Comparison of ENCODE assay signal across 1 cellular context in the genomic region with DNA sequence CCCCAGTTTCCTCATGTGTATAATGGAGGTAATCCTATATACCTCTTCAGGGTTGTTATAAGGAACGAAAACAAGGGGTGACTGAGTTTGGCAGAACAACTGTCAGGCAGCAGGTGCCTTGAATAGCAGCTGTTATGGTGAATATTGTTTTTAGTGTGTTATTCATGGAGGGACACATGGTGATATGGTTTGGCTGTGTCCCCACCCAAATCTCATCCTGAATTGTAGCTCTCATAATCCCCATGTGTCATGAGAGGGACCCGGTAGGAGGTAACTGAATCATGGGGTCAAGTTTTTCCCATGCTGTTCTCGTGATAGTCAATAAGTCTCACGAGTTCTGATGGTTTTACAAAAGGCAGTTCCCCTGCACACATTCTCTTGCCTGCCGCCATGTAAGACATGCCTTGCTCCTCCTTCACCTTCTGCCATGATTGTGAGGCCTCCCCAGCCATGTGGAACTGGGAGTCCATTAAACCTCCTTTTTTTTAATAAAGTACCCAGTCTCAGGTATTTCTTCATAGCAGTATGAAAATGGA.
TF ChIP-seq lines count a peak whose summit lies in the region.

No MANE protein-coding gene starts in this region.

TF ChIP-seq in GM12878, 131 proteins besides CTCF, POLR2A, EP300 and RAD21:
- no peak for TF ChIP-seq FOS (IDR thresholded peaks at IDR 0.05; ENCODE audit: borderline replicate concordance, extremely low read depth, insufficient read length)
